ENCODE assay signal across 19 cellular contexts in genomic region chr1:243550276-243550675, GRCh38.
DNase-seq lines count a peak whose midpoint lies in the region; ATAC-seq, FAIRE-seq and TF ChIP-seq lines count a peak whose summit lies in the region.
"Had no signal": no experiment of that assay in that cellular context is flagged by ENCODE, and none has a peak within 500 bp of the region (broad histone marks: within the 10 kb centered on the region; RNA-seq: fewer than 3 reads in every experiment).

No MANE protein-coding gene starts in this region.

- FAIRE-seq in GM19239 (lab: Jason Lieb, UNC) = no peak

- DNase-seq in ELR (ENCODE audit: low read depth) = peak; percentile 62
- DNase-seq in astrocyte of the cerebellum (ENCODE audit: low read depth) = peak; percentile 38
- DNase-seq in fibroblast of villous mesenchyme (ENCODE audit: low read depth) = peak; percentile 44
- peak; percentile 95 for DNase-seq in non-pigmented ciliary epithelial cell (ENCODE audit: low read depth)
- DNase-seq in nephron progenitor cell = no peak
- DNase-seq in GM19239 (ENCODE audit: insufficient read length, low spot score) = no peak
- no peak for DNase-seq in T-helper 17 cell
- no peak for DNase-seq in adrenal gland
- DNase-seq: AML-193; CD4-positive, CD25-positive, alpha-beta regulatory T cell; DMS79; NCI-H146; NCI-H345; NCI-H69; NK-92 treated with Interleukin-12 subunit alpha and Interleukin-12 subunit beta, amount 100 ng/mL, for 24 hours; OCI-M1; SJCRH30 had no signal

- no peaks in the 10 kb centered on the region for H3K4me1 ChIP-seq in adrenal gland (replicated peaks in 1 of 2)
- H3K4me1 ChIP-seq: SJCRH30 had no signal

- no peak for TF ChIP-seq POLR2A in adrenal gland (IDR thresholded peaks at IDR 0.05)

- H3K9me3 Mint-ChIP-seq in nephron progenitor cell = no peaks in the 10 kb centered on the region
- H3K9me3 Mint-ChIP-seq: CD4-positive, CD25-positive, alpha-beta regulatory T cell; IgD-negative memory B cell had no signal

- no peaks in the 10 kb centered on the region for H3K27me3 ChIP-seq in adrenal gland
- H3K27me3 ChIP-seq: SJCRH30 had no signal

- 92 to 97% (median 96%) methylated on average over 6 of the region's 6 CpGs for WGBS in adrenal gland, 4 donors

- in situ Hi-C loops in astrocyte of the cerebellum (cut with HindIII; ENCODE audit: low sequenced_read_pairs) = no loop called here

- no peak overlapping the region for H3K27ac ChIP-seq in adrenal gland
- H3K27ac ChIP-seq: RWPE1, SJCRH30 had no signal

- H3K4me1 Mint-ChIP-seq in nephron progenitor cell = no peaks in the 10 kb centered on the region
- peaks cover 3% of the 10 kb centered on the region for H3K4me1 Mint-ChIP-seq in T-helper 17 cell
- H3K4me1 Mint-ChIP-seq: IgD-negative memory B cell had no signal

- H3K36me3 ChIP-seq in adrenal gland (replicated peaks in 1 of 2) = no peaks in the 10 kb centered on the region
- H3K36me3 ChIP-seq: SJCRH30 had no signal

- H3K36me3 Mint-ChIP-seq in nephron progenitor cell (ENCODE audit: low read depth) (peaks cover 17% of the 10 kb centered on the region), T-helper 17 cell (ENCODE audit: low read depth) (no peaks in the 10 kb centered on the region)

- H3K9me3 ChIP-seq in T-helper 17 cell (ENCODE audit: control insufficient read depth, low read length, poor library complexity, severe bottlenecking) (no peaks in the 10 kb centered on the region), adrenal gland (replicated peaks in 1 of 3) (no peaks in the 10 kb centered on the region)
- H3K9me3 ChIP-seq: SJCRH30 had no signal

- H3K4me3 Mint-ChIP-seq in nephron progenitor cell = no peak overlapping the region
- H3K4me3 Mint-ChIP-seq in T-helper 17 cell = no peak overlapping the region
- H3K4me3 Mint-ChIP-seq: IgD-negative memory B cell had no signal

- no peak for TF ChIP-seq CTCF in astrocyte of the cerebellum (IDR thresholded peaks at IDR 0.05; ENCODE audit: low read depth, low read length, missing control alignments)
- no peak for TF ChIP-seq CTCF in fibroblast of villous mesenchyme (IDR thresholded peaks at IDR 0.05; ENCODE audit: insufficient read depth, low read depth, low read length)
- no peak for TF ChIP-seq CTCF in nephron progenitor cell (IDR thresholded peaks at IDR 0.05)
- TF ChIP-seq CTCF in adrenal gland (IDR thresholded peaks at IDR 0.05) = no peak

- no peak overlapping the region for H3K27ac Mint-ChIP-seq in nephron progenitor cell
- no peak overlapping the region for H3K27ac Mint-ChIP-seq in T-helper 17 cell
- H3K27ac Mint-ChIP-seq: CD4-positive, CD25-positive, alpha-beta regulatory T cell had no signal

- H3K4me3 ChIP-seq in astrocyte of the cerebellum (ENCODE audit: low read depth, low read length) (no peak overlapping the region), fibroblast of villous mesenchyme (ENCODE audit: low read depth, low read length) (no peak overlapping the region), adrenal gland (no peak overlapping the region)
- H3K4me3 ChIP-seq: SJCRH30 had no signal

- no peak for ATAC-seq in T-helper 17 cell

- H3K27me3 Mint-ChIP-seq in nephron progenitor cell (ENCODE audit: low read depth, poor library complexity) = no peaks in the 10 kb centered on the region
- H3K27me3 Mint-ChIP-seq in T-helper 17 cell = no peaks in the 10 kb centered on the region
- H3K27me3 Mint-ChIP-seq: CD4-positive, CD25-positive, alpha-beta regulatory T cell; IgD-negative memory B cell had no signal

- intact Hi-C loops in adrenal gland (cut with DNase I) = no loop called here

Comparison
In these comparisons a context has a peak if more than half of its experiments do, and no peak if none do; other contexts are left out.
1. DNase-seq: peak in ELR (single experiment), astrocyte of the cerebellum (single experiment), fibroblast of villous mesenchyme (single experiment) and non-pigmented ciliary epithelial cell (single experiment); none in nephron progenitor cell (single experiment), GM19239 (single experiment), T-helper 17 cell (0 of 3) and adrenal gland (0 of 7).